Comparison of ENCODE assay signal across 21 cellular contexts in genomic region chr4:13112030-13112429, GRCh38.
DNase-seq lines count a peak whose midpoint lies in the region; ATAC-seq, FAIRE-seq and TF ChIP-seq lines count a peak whose summit lies in the region.
"Had no signal": no experiment of that assay in that cellular context is flagged by ENCODE, and none has a peak within 500 bp of the region (broad histone marks: within the 10 kb centered on the region; RNA-seq: fewer than 3 reads in every experiment).

No MANE protein-coding gene starts in this region.

- no peak for TF ChIP-seq RAD21 in HepG2 (CRISPR knock-in tag; IDR thresholded peaks at IDR 0.05)
- TF ChIP-seq RAD21 in K562 (CRISPR knock-in tag; conservative IDR thresholded peaks at IDR 0.05 in 1 of 2, IDR thresholded peaks at IDR 0.05 in 1 of 2): no peak

- intact Hi-C loops in HepG2 (cut with micrococcal nuclease; ENCODE audit: unreplicated experiment) (no loop called here), right lobe of liver (cut with DNase I) (no loop called here), K562 (cut with micrococcal nuclease) (no loop called here)

- POLR2A ChIA-PET in HepG2 (lab: Yijun Ruan, JAX): no interaction called here
- POLR2A ChIA-PET in K562 (lab: Yijun Ruan, JAX): no interaction called here

- no peaks in the 10 kb centered on the region for H3K9me1 ChIP-seq in K562 (ENCODE audit: control insufficient read depth, insufficient read depth, low read length)

- in situ Hi-C loops in HepG2 (cut with HindIII; ENCODE audit: extremely low pct_ligation_motif_present, low pct_unique_long_range_greater_than_20kb): no loop called here
- in situ Hi-C loops in K562 (cut with MboI): no loop called here

- no peak for TF ChIP-seq POLR2A in HepG2 (IDR thresholded peaks at IDR 0.05; ENCODE audit: insufficient read depth in 1 of 2, low read depth in 2 of 2, low read length in 2 of 2)
- no peak for TF ChIP-seq POLR2A in right lobe of liver (IDR thresholded peaks at IDR 0.05)
- TF ChIP-seq POLR2A in K562 (conservative IDR thresholded peaks at IDR 0.05): no peak

- H3K27me3 ChIP-seq in HepG2 (ENCODE audit: control insufficient read depth in 1 of 2, insufficient read depth in 2 of 2, low read length in 2 of 2) (no peaks in the 10 kb centered on the region), right lobe of liver (no peaks in the 10 kb centered on the region), K562 (ENCODE audit: control insufficient read depth in 2 of 2, insufficient read depth in 2 of 2, low read length in 2 of 2) (no peaks in the 10 kb centered on the region), small intestine (ENCODE audit: control insufficient read depth in 2 of 2, insufficient read depth in 2 of 2, low read length in 2 of 2) (no peaks in the 10 kb centered on the region)
- H3K27me3 ChIP-seq: BLaER1 treated with 17β-estradiol and CSF1 and Interleukin-3, amounts not matched to agents 10 nM and 100 nM had no signal

- no peak for TF ChIP-seq EP300 in HepG2 (IDR thresholded peaks at IDR 0.05; ENCODE audit: low read depth in 2 of 2, low read length in 2 of 2)
- TF ChIP-seq EP300 in HepG2 (CRISPR knock-in tag; IDR thresholded peaks at IDR 0.05; ENCODE audit: borderline replicate concordance): no peak
- TF ChIP-seq EP300 in K562 (IDR thresholded peaks at IDR 0.05; ENCODE audit: low read length): no peak

- H3K9ac ChIP-seq in HepG2 (ENCODE audit: insufficient read depth, low read depth, low read length) (no peak overlapping the region), K562 (ENCODE audit: insufficient read depth in 1 of 2, low read depth in 2 of 2, low read length in 2 of 2) (no peak overlapping the region)
- H3K9ac ChIP-seq: BLaER1 treated with 17β-estradiol and CSF1 and Interleukin-3, amounts not matched to agents 10 nM and 100 nM had no signal

- WGBS in HepG2 (ENCODE audit: low lambda C conversion rate): 7% methylated on average over 3 of the region's 3 CpGs
- 81% methylated on average over 3 of the region's 3 CpGs for WGBS in right lobe of liver (ENCODE audit: insufficient coverage, low coverage, low lambda C conversion rate, missing lambda C conversion rate)
- WGBS in K562 (ENCODE audit: insufficient coverage, low coverage, missing lambda C conversion rate): 0% methylated on average over 3 of the region's 3 CpGs
- WGBS in small intestine, 3 donors: 87 to 93% (median 92%) methylated on average over 3 of the region's 3 CpGs

- DNase-seq in HepG2 (ENCODE audit: low spot score) (no peak), right lobe of liver (no peak), K562 (ENCODE audit: extremely low read depth in 1 of 4, low spot score in 3 of 4) (no peak), small intestine (no peak), Kasumi-1 (lab: John Stamatoyannopoulos, UW) (no peak), hippocampal formation (lab: John Stamatoyannopoulos, UW) (no peak)
- DNase-seq: AML-193; Caco-2; Calu3; CD4-positive, alpha-beta T cell; CD8-positive, alpha-beta T cell; DMS79 treated with DMSO at 0.1 percent for 48 hours; GF-D8 had no signal

- H2AFZ ChIP-seq in HepG2 (ENCODE audit: low read length) (no peak overlapping the region), K562 (ENCODE audit: low read depth, low read length) (no peak overlapping the region)

- CTCF ChIA-PET in HepG2 (lab: Yijun Ruan, JAX; ENCODE audit: low intra/inter-chr PET ratio, low total read pairs): no interaction called here
- CTCF ChIA-PET in K562 (lab: Yijun Ruan, JAX; ENCODE audit: low intra/inter-chr PET ratio): no interaction called here

- TF ChIP-seq CTCF in HepG2 (CRISPR knock-in tag; IDR thresholded peaks at IDR 0.05): no peak
- TF ChIP-seq CTCF in right lobe of liver (IDR thresholded peaks at IDR 0.05): no peak
- TF ChIP-seq CTCF in K562 (IDR thresholded peaks at IDR 0.05 in 2 of 3, conservative IDR thresholded peaks at IDR 0.05 in 1 of 3; ENCODE audit: insufficient read depth in 2 of 3, low read depth in 1 of 3, low read length in 3 of 3): no peak

- no peaks in the 10 kb centered on the region for H3K79me2 ChIP-seq in HepG2 (ENCODE audit: insufficient read depth, low read length)
- H3K79me2 ChIP-seq in K562 (ENCODE audit: control insufficient read depth, insufficient read depth, low read length): no peaks in the 10 kb centered on the region

- H3K36me3 ChIP-seq in HepG2 (replicated peaks in 1 of 2; ENCODE audit: control insufficient read depth in 1 of 2, insufficient read depth in 2 of 2, low read length in 2 of 2) (no peaks in the 10 kb centered on the region), right lobe of liver (no peaks in the 10 kb centered on the region), K562 (ENCODE audit: control insufficient read depth, insufficient read depth, low read length) (no peaks in the 10 kb centered on the region), small intestine (ENCODE audit: control insufficient read depth in 2 of 2, insufficient read depth in 2 of 2, low read length in 2 of 2) (no peaks in the 10 kb centered on the region)
- H3K36me3 ChIP-seq: BLaER1 treated with 17β-estradiol and CSF1 and Interleukin-3, amounts not matched to agents 10 nM and 100 nM had no signal

- H4K20me1 ChIP-seq in HepG2 (ENCODE audit: insufficient read depth, low read length): no peaks in the 10 kb centered on the region
- no peaks in the 10 kb centered on the region for H4K20me1 ChIP-seq in K562 (replicated peaks; ENCODE audit: control insufficient read depth, insufficient read depth, low read length)
- H4K20me1 ChIP-seq: BLaER1 treated with 17β-estradiol and CSF1 and Interleukin-3, amounts not matched to agents 10 nM and 100 nM had no signal

- ATAC-seq in HepG2 (no peak), right lobe of liver (no peak), K562 (no peak)
- ATAC-seq: A549; CD8-positive, alpha-beta T cell had no signal

- H3K4me2 ChIP-seq in HepG2 (ENCODE audit: low read depth, low read length): no peak overlapping the region
- no peak overlapping the region for H3K4me2 ChIP-seq in K562 (ENCODE audit: insufficient read depth, low read length)
- H3K4me2 ChIP-seq: A549; BLaER1 treated with 17β-estradiol and CSF1 and Interleukin-3, amounts not matched to agents 10 nM and 100 nM had no signal

- H3K27ac ChIP-seq in HepG2 (ENCODE audit: extremely low read length, insufficient read depth, low read length) (no peak overlapping the region), right lobe of liver (no peak overlapping the region), K562 (ENCODE audit: extremely low read depth, low read depth, low read length) (no peak overlapping the region), small intestine (ENCODE audit: low read depth in 1 of 2, low read length in 1 of 2) (no peak overlapping the region)
- H3K27ac ChIP-seq: 22Rv1; A549; BLaER1 treated with 17β-estradiol and CSF1 and Interleukin-3, amounts not matched to agents 10 nM and 100 nM; C4-2B had no signal

- no peak for FAIRE-seq in HepG2 (lab: Jason Lieb, UNC)
- FAIRE-seq in K562 (lab: Jason Lieb, UNC): no peak
- peak; percentile 59 for FAIRE-seq in small intestine (lab: Jason Lieb, UNC)
- FAIRE-seq: A549, D721Med, G401.6, GM12892, GM18507 had no signal

- BruUV-seq in HepG2 (replicated peaks; lab: Mats Ljungman, UMichigan): no TSS peak
- BruUV-seq in K562 (replicated peaks; lab: Mats Ljungman, UMichigan): no TSS peak

- H3K4me1 ChIP-seq in HepG2 (ENCODE audit: insufficient read depth, low read length): no peaks in the 10 kb centered on the region
- no peaks in the 10 kb centered on the region for H3K4me1 ChIP-seq in right lobe of liver
- H3K4me1 ChIP-seq in K562 (replicated peaks in 1 of 2; ENCODE audit: control insufficient read depth in 2 of 2, insufficient read depth in 2 of 2, low read length in 2 of 2): no peaks in the 10 kb centered on the region
- no peaks in the 10 kb centered on the region for H3K4me1 ChIP-seq in small intestine (ENCODE audit: control insufficient read depth in 2 of 2, insufficient read depth in 1 of 2, low read depth in 1 of 2, low read length in 1 of 2)
- H3K4me1 ChIP-seq: A549; BLaER1 treated with 17β-estradiol and CSF1 and Interleukin-3, amounts not matched to agents 10 nM and 100 nM; Caco-2 had no signal

- no peak overlapping the region for H3K4me3 ChIP-seq in HepG2 (replicated peaks in 1 of 3; ENCODE audit: insufficient read depth in 1 of 3, low read depth in 2 of 3, low read length in 3 of 3)
- no peak overlapping the region for H3K4me3 ChIP-seq in right lobe of liver
- no peak overlapping the region for H3K4me3 ChIP-seq in K562
- H3K4me3 ChIP-seq in small intestine (ENCODE audit: low read depth in 1 of 2, low read length in 2 of 2): no peak overlapping the region
- H3K4me3 ChIP-seq: A549; BLaER1 treated with 17β-estradiol and CSF1 and Interleukin-3, amounts not matched to agents 10 nM and 100 nM had no signal

- H3K9me3 ChIP-seq in HepG2 (ENCODE audit: low read length): peaks cover 3% of the 10 kb centered on the region; the same call in 1 of the 2 replicates
- no peaks in the 10 kb centered on the region for H3K9me3 ChIP-seq in right lobe of liver
- no peaks in the 10 kb centered on the region for H3K9me3 ChIP-seq in K562 (replicated peaks; ENCODE audit: control insufficient read depth, insufficient read depth, low read depth, low read length)
- H3K9me3 ChIP-seq in small intestine (ENCODE audit: control insufficient read depth, low read depth): no peaks in the 10 kb centered on the region
- H3K9me3 ChIP-seq: A549, Caco-2 had no signal

TF ChIP-seq in HepG2, 621 proteins besides CTCF, POLR2A, EP300 and RAD21 (continues in another document):
- TF ChIP-seq, protein P1, sequence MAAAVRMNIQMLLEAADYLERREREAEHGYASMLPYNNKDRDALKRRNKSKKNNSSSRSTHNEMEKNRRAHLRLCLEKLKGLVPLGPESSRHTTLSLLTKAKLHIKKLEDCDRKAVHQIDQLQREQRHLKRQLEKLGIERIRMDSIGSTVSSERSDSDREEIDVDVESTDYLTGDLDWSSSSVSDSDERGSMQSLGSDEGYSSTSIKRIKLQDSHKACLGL (CRISPR knock-in tag; IDR thresholded peaks at IDR 0.05): no peak
- no peak for TF ChIP-seq ZFP82 (CRISPR knock-in tag; IDR thresholded peaks at IDR 0.05; ENCODE audit: borderline replicate concordance)

TF ChIP-seq in K562, 482 proteins besides CTCF, POLR2A, EP300 and RAD21:
- TF ChIP-seq ZNF324 (CRISPR knock-in tag; IDR thresholded peaks at IDR 0.05): 0 out of 2 replicates have a peak, but pooled peaks have one; percentile 28
- no peak for TF ChIP-seq RBM39 (optimal IDR thresholded peaks at IDR 0.05; ENCODE audit: low read depth, low read length)
